ENCODE assay signal across 9 cellular contexts in the genomic region with DNA sequence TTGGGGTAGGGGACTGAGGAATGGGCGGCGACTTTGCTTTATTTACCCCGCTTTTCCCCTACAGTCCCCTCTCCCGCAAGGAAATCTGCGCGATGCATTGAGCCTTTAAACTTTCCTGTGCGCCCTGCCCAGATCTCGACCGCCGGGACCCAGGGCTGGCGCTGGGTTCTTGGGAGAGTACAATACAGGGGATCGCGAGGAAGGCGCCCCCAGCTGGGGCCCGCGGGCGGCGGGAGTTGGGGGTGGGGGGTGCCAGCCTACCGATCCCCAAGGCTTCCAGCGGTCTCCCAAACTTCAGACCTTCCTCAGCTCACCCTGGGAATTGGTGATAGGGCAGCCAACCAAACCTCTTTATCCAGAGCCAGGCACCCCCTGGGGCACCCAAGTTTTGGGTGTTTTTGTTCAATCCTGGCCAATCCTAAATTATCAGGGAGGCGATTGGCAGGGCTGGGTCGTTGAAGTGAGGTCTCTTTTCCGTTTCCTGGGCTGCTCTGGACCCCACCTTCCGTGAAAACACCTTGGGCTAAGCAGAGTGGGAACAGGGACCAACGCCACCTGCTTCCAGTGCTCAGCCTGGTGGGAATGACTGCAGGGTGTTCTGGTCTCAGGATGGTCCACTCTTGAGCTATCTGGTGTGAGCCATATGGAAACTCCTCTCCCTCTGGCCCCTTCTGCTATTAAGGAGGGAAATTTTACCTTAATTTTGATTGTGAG. TPM values are rescaled to one million over a fixed set of nuclear protein-coding genes. Genes with fewer than 3 reads are reported as not detected.
DNase-seq lines count a peak whose midpoint lies in the region; ATAC-seq and TF ChIP-seq lines count a peak whose summit lies in the region.
"Had no signal": no experiment of that assay in that cellular context is flagged by ENCODE, and none has a peak within 500 bp of the region (broad histone marks: within the 10 kb centered on the region; RNA-seq: fewer than 3 reads in every experiment).

No MANE protein-coding gene starts in this region.

- H4K20me1 ChIP-seq in mammary epithelial cell (ENCODE audit: insufficient read depth, low read length): no peaks in the 10 kb centered on the region

- H3K4me1 ChIP-seq in mammary epithelial cell (ENCODE audit: insufficient read depth, low read length) (peaks cover 12% of the 10 kb centered on the region), left lung (peaks cover 21 to 46% of the 10 kb centered on the region in 2 donors)

- H2AFZ ChIP-seq in mammary epithelial cell (ENCODE audit: low read depth, low read length): peak overlapping the region; percentile 77

- DNase-seq in HT-29 (ENCODE audit: low spot score): peak; percentile 16
- no peak for DNase-seq in mammary epithelial cell
- no peak for DNase-seq in left lung
- peak in 4 of 49 donors; percentile 15 to 36 (median 24) for DNase-seq in substantia nigra (lab: John Stamatoyannopoulos, UW)
- no peak for DNase-seq in H4 (ENCODE audit: low spot score)
- no peak for DNase-seq in dedifferentiated amniotic fluid mesenchymal stem cell (ENCODE audit: extremely low spot score)
- no peak for DNase-seq in activated CD8-positive, alpha-beta memory T cell treated with anti-CD3 and anti-CD28 coated beads, Interleukin-2, amount 10 ng/mL, durations not matched to agents 7 days and 5 days
- DNase-seq: activated CD4-positive, alpha-beta memory T cell treated with anti-CD3 and anti-CD28 coated beads, Interleukin-2, amount 10 ng/mL, durations not matched to agents 7 days and 5 days had no signal

- peak overlapping the region; percentile 89 for H3K4me2 ChIP-seq in mammary epithelial cell (ENCODE audit: insufficient read depth, low read depth, low read length)

- 3% methylated on average over 14 of the region's 25 CpGs for WGBS in mammary epithelial cell (ENCODE audit: low coverage, missing lambda C conversion rate)

- no peak overlapping the region for H3K27ac Mint-ChIP-seq in activated CD8-positive, alpha-beta memory T cell treated with anti-CD3 and anti-CD28 coated beads, Interleukin-2, amount 10 ng/mL, durations not matched to agents 7 days and 5 days
- H3K27ac Mint-ChIP-seq: activated CD4-positive, alpha-beta memory T cell treated with anti-CD3 and anti-CD28 coated beads, Interleukin-2, amount 10 ng/mL, durations not matched to agents 7 days and 5 days had no signal

- H3K36me3 ChIP-seq in mammary epithelial cell (ENCODE audit: insufficient read depth, low read length) (no peaks in the 10 kb centered on the region), left lung (no peaks in the 10 kb centered on the region)

- peaks cover 2% of the 10 kb centered on the region for H3K4me1 Mint-ChIP-seq in activated CD8-positive, alpha-beta memory T cell treated with anti-CD3 and anti-CD28 coated beads, Interleukin-2, amount 10 ng/mL, durations not matched to agents 7 days and 5 days

- no TSS peak for BruUV-seq in mammary epithelial cell (replicated peaks; lab: Mats Ljungman, UMichigan)

- H3K27me3 ChIP-seq in mammary epithelial cell (ENCODE audit: insufficient read depth, low read length) (peaks cover 27% of the 10 kb centered on the region), left lung (peaks cover 9 to 53% of the 10 kb centered on the region in 2 donors)

- H3K27me3 Mint-ChIP-seq in activated CD8-positive, alpha-beta memory T cell treated with anti-CD3 and anti-CD28 coated beads, Interleukin-2, amount 10 ng/mL, durations not matched to agents 7 days and 5 days: peaks cover 62% of the 10 kb centered on the region

- in situ Hi-C loops in mammary epithelial cell (cut with MboI; ENCODE audit: low sequenced_read_pairs in 2 of 2): no loop called here

- H3K4me3 ChIP-seq in mammary epithelial cell (replicated peaks in 1 of 3; ENCODE audit: insufficient read depth in 1 of 3, low read depth in 2 of 3, low read length in 3 of 3) (peak overlapping the region in 2 of 3 experiments; percentile 49 to 50), left lung (peak overlapping the region; percentile 48 to 60)

- H3K9me3 Mint-ChIP-seq in activated CD8-positive, alpha-beta memory T cell treated with anti-CD3 and anti-CD28 coated beads, Interleukin-2, amount 10 ng/mL, durations not matched to agents 7 days and 5 days (ENCODE audit: low read depth): no peaks in the 10 kb centered on the region

- H3K9ac ChIP-seq in mammary epithelial cell (ENCODE audit: insufficient read depth, low read length): no peak overlapping the region

- no peaks in the 10 kb centered on the region for H3K9me3 ChIP-seq in mammary epithelial cell (replicated peaks; ENCODE audit: insufficient read depth, low read length)
- no peaks in the 10 kb centered on the region for H3K9me3 ChIP-seq in left lung

- peak; percentile 1 for ATAC-seq in left lung
- ATAC-seq in activated CD8-positive, alpha-beta memory T cell treated with anti-CD3 and anti-CD28 coated beads, Interleukin-2, amount 10 ng/mL, durations not matched to agents 7 days and 5 days: no peak
- ATAC-seq in GM18498 (IDR thresholded peaks at IDR 0.05; ENCODE audit: unreplicated experiment): no peak

- H3K27ac ChIP-seq in mammary epithelial cell (ENCODE audit: insufficient read depth, low read depth, low read length) (no peak overlapping the region), left lung (no peak overlapping the region), substantia nigra (ENCODE audit: low read depth, low read length, poor library complexity, severe bottlenecking) (peak overlapping the region; percentile 51)

- TF ChIP-seq CTCF in mammary epithelial cell (conservative IDR thresholded peaks at IDR 0.05 in 1 of 2, IDR thresholded peaks at IDR 0.05 in 1 of 2; ENCODE audit: extremely low read depth in 1 of 2, insufficient read depth in 1 of 2, low read depth in 1 of 2, low read length in 2 of 2): no peak
- TF ChIP-seq CTCF in left lung (IDR thresholded peaks at IDR 0.05): no peak

- dilution Hi-C loops in mammary epithelial cell (cut with HindIII; ENCODE audit: low sequenced_read_pairs): no loop called here

- intact Hi-C loops in mammary epithelial cell (cut with micrococcal nuclease) (no loop called here), left lung (cut with DNase I) (loop anchor here in 1 of 2 donors (10.0 kb wide), 1 partner anchor 45 kb away; no protein-coding TSS in a partner anchor)

- peaks cover 3% of the 10 kb centered on the region for H3K36me3 Mint-ChIP-seq in activated CD8-positive, alpha-beta memory T cell treated with anti-CD3 and anti-CD28 coated beads, Interleukin-2, amount 10 ng/mL, durations not matched to agents 7 days and 5 days

- H3K79me2 ChIP-seq in mammary epithelial cell (ENCODE audit: insufficient read depth, low read length): no peaks in the 10 kb centered on the region

- CTCF ChIA-PET in mammary epithelial cell (lab: Charles Lee; ENCODE audit: low non-redundant PET): no interaction called here
- CTCF ChIA-PET in activated CD8-positive, alpha-beta memory T cell treated with anti-CD3 and anti-CD28 coated beads, Interleukin-2, amount 10 ng/mL, durations not matched to agents 7 days and 5 days (lab: Charles Lee): no interaction called here

- no peak overlapping the region for H3K4me3 Mint-ChIP-seq in activated CD8-positive, alpha-beta memory T cell treated with anti-CD3 and anti-CD28 coated beads, Interleukin-2, amount 10 ng/mL, durations not matched to agents 7 days and 5 days
- H3K4me3 Mint-ChIP-seq: activated CD4-positive, alpha-beta memory T cell treated with anti-CD3 and anti-CD28 coated beads, Interleukin-2, amount 10 ng/mL, durations not matched to agents 7 days and 5 days had no signal

RNA-seq across cellular contexts. Expression of a gene that starts 51.4 kb away (rescaled TPM):
- 47.4 and 58.1 TPM in 2 replicates for total RNA-seq in HT-29 (2014; rRNA removed; shearing (Covaris generic))
- total RNA-seq in mammary epithelial cell (100 to 1,000 TPM in 1 of 2 donors, 10 to 100 TPM in 1; 78.4 to 103 TPM), left lung (10 to 100 TPM; 50.3 to 53.4 TPM)
- 60.0 TPM for polyA plus RNA-seq in mammary epithelial cell
- 122 TPM for polyA minus RNA-seq in mammary epithelial cell
- total RNA-seq in H4 (2014; rRNA removed; shearing (Covaris generic)): 5.3 and 8.4 TPM in 2 replicates
- total RNA-seq in activated CD8-positive, alpha-beta memory T cell treated with anti-CD3 and anti-CD28 coated beads, Interleukin-2, amount 10 ng/mL, durations not matched to agents 7 days and 5 days: under 1 TPM; 0.07 to 0.18 TPM
- total RNA-seq: activated CD4-positive, alpha-beta memory T cell treated with anti-CD3 and anti-CD28 coated beads, Interleukin-2, amount 10 ng/mL, durations not matched to agents 7 days and 5 days had no signal
